In the genomic region with DNA sequence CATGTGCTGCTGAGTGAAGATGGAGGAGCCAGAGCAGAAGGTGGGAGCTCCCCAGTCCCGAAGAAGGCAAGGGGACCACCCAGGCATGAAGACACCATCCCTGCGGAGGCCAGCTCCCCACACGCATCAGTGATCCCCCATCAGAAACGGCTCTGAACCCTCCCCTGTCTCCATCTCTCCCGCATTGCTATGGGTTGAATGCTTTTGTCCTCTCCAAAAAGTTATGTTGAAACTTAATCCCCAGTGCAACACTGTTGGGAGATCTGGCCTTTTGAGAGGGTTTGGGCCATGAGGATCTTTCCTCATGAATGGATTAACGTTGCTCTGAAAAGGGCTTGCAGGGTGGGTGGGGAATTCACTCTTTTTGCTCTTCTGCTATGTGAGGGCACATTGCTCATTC, we compare ENCODE assay signal across 24 cellular contexts.
"Had no signal": no experiment of that assay in that cellular context is flagged by ENCODE, and none has a peak within 500 bp of the region (broad histone marks: within the 10 kb centered on the region; RNA-seq: fewer than 3 reads in every experiment).

No MANE protein-coding gene starts in this region.

- H3K27me3 ChIP-seq: foreskin keratinocyte had no signal

- H3K4me1 ChIP-seq: adrenal gland, breast epithelium, foreskin keratinocyte, gastrocnemius medialis had no signal

- H3K27ac ChIP-seq: adrenal gland, cardiac muscle cell, coronary artery, esophagus muscularis mucosa, foreskin keratinocyte, gastrocnemius medialis had no signal

- H3K36me3 ChIP-seq: adrenal gland, breast epithelium, cardiac muscle cell, esophagus muscularis mucosa, gastrocnemius medialis had no signal

- ATAC-seq: activated CD4-positive, alpha-beta T cell treated with anti-CD3 and anti-CD28 coated beads for 36 hours; activated CD8-positive, alpha-beta memory T cell treated with anti-CD3 and anti-CD28 coated beads, Interleukin-2, amount 10 ng/mL, durations not matched to agents 7 days and 5 days; activated CD8-positive, alpha-beta T cell treated with anti-CD3 and anti-CD28 coated beads, Interleukin-2, amount 10 ng/mL, durations not matched to agents 7 days and 5 days; activated naive CD8-positive, alpha-beta T cell treated with anti-CD3 and anti-CD28 coated beads, Interleukin-2, amount 50 U/mL, for 24 hours; foreskin keratinocyte had no signal

- DNase-seq: activated CD4-positive, alpha-beta memory T cell treated with anti-CD3 and anti-CD28 coated beads for 36 hours; activated CD4-positive, alpha-beta T cell treated with anti-CD3 and anti-CD28 coated beads for 36 hours; activated CD4-positive, alpha-beta T cell treated with anti-CD3 and anti-CD28 coated beads, Interleukin-2, amount 10 ng/mL, durations not matched to agents 24 days and 14 days; activated CD4-positive, CD25-positive, alpha-beta regulatory T cell; activated CD4-positive, CD25-positive, alpha-beta regulatory T cell treated with anti-CD3 and anti-CD28 coated beads, Interleukin-2, amount 50 U/mL, for 72 hours; activated CD8-positive, alpha-beta memory T cell treated with anti-CD3 and anti-CD28 coated beads, Interleukin-2, amount 10 ng/mL, durations not matched to agents 7 days and 5 days; activated CD8-positive, alpha-beta memory T cell treated with anti-CD3 and anti-CD28 coated beads, Interleukin-2, amount 50 U/mL, for 4 hours; activated CD8-positive, alpha-beta T cell treated with anti-CD3 and anti-CD28 coated beads, Interleukin-2, amount 10 ng/mL, durations not matched to agents 7 days and 5 days; activated effector memory CD4-positive, alpha-beta T cell treated with anti-CD3 and anti-CD28 coated beads, Interleukin-2, amount 50 U/mL, for 16 hours; activated naive CD4-positive, alpha-beta T cell treated with anti-CD3 and anti-CD28 coated beads for 36 hours; activated naive CD8-positive, alpha-beta T cell treated with anti-CD3 and anti-CD28 coated beads for 36 hours; activated naive CD8-positive, alpha-beta T cell treated with anti-CD3 and anti-CD28 coated beads, Interleukin-2, amount 50 U/mL, for 24 hours; activated T-cell treated with anti-CD3 and anti-CD28 coated beads, Interleukin-2, amount 50 U/mL, for 1 hour; activated T-cell treated with anti-CD3 and anti-CD28 coated beads, Interleukin-2, amount 50 U/mL, for 48 hours; effector memory CD4-positive, alpha-beta T cell; erythroblast; foreskin keratinocyte; T-helper 2 cell had no signal

- H3K9me3 ChIP-seq: adrenal gland, gastrocnemius medialis had no signal

- H3K4me3 ChIP-seq: adrenal gland, breast epithelium, cardiac muscle cell, coronary artery, esophagus muscularis mucosa, gastrocnemius medialis had no signal
